17 cellular contexts compared by ENCODE assay signal in genomic region chr3:47455806-47456452, GRCh38. TPM values are rescaled to one million over a fixed set of nuclear protein-coding genes. Genes with fewer than 3 reads are reported as not detected.
DNase-seq lines count a peak whose midpoint lies in the region; ATAC-seq and TF ChIP-seq lines count a peak whose summit lies in the region.
"Had no signal": no experiment of that assay in that cellular context is flagged by ENCODE, and none has a peak within 500 bp of the region (broad histone marks: within the 10 kb centered on the region; RNA-seq: fewer than 3 reads in every experiment).

No MANE protein-coding gene starts in this region.

- POLR2A ChIA-PET in IMR-90 (lab: Charles Lee; ENCODE audit: unreplicated experiment) = no interaction called here

- H3K9me3 ChIP-seq in IMR-90 (ENCODE audit: control insufficient read depth, insufficient read depth, low read length) = no peaks in the 10 kb centered on the region
- no peaks in the 10 kb centered on the region for H3K9me3 ChIP-seq in right lobe of liver
- H3K9me3 ChIP-seq: adrenal gland, right atrium auricular region, thyroid gland had no signal

- H4K20me1 ChIP-seq in IMR-90 (ENCODE audit: insufficient read depth, low read length) = peaks cover 14% of the 10 kb centered on the region

- H3K4me3 ChIP-seq in AG10803 (ENCODE audit: low read length) = no peak overlapping the region
- no peak overlapping the region for H3K4me3 ChIP-seq in IMR-90 (ENCODE audit: insufficient read depth, low read depth, low read length)
- H3K4me3 ChIP-seq in right lobe of liver = no peak overlapping the region
- H3K4me3 ChIP-seq: adrenal gland, heart left ventricle, right atrium auricular region, thyroid gland had no signal

- no CpG with 5 or more reads among the region's 3 CpGs for WGBS in IMR-90 (ENCODE audit: extremely low coverage in 2 of 2, insufficient read length in 1 of 2), 2 experiments
- WGBS in right lobe of liver (ENCODE audit: insufficient coverage, low coverage, low lambda C conversion rate, missing lambda C conversion rate) = 68% methylated on average over 3 of the region's 3 CpGs

- peaks cover 19 to 40% of the 10 kb centered on the region in 2 donors for H3K4me1 Mint-ChIP-seq in effector memory CD8-positive, alpha-beta T cell (ENCODE audit: low read depth in 2 of 2)

- TF ChIP-seq CTCF in AG10803 (conservative IDR thresholded peaks at IDR 0.05; ENCODE audit: low read length) = no peak
- no peak for TF ChIP-seq CTCF in IMR-90 (conservative IDR thresholded peaks at IDR 0.05; ENCODE audit: low read depth, low read length)
- TF ChIP-seq CTCF in right lobe of liver (IDR thresholded peaks at IDR 0.05) = no peak

- in situ Hi-C loops in IMR-90 (cut with MboI; ENCODE audit: low sequenced_read_pairs) = no loop called here

- dilution Hi-C loops in IMR-90 (cut with HindIII; ENCODE audit: low sequenced_read_pairs, unreplicated experiment) = no loop called here

- H2BK15ac ChIP-seq in IMR-90 (ENCODE audit: low read depth, low read length) = no peak overlapping the region

- H3K79me1 ChIP-seq in IMR-90 (ENCODE audit: low read depth in 1 of 2, low read length in 2 of 2) = peaks cover 15 to 46% of the 10 kb centered on the region in 2 experiments

- no peak overlapping the region for H2BK120ac ChIP-seq in IMR-90 (ENCODE audit: low read depth, low read length)

- 0 out of 2 replicates have a peak, but pooled peaks cover 2% of the 10 kb centered on the region for H3K9me1 ChIP-seq in IMR-90 (ENCODE audit: insufficient read depth, low read length)

- H3K9me3 Mint-ChIP-seq in effector memory CD8-positive, alpha-beta T cell = peaks cover 0 to 7% of the 10 kb centered on the region in 2 donors

- H3K27me3 ChIP-seq in IMR-90 (ENCODE audit: control insufficient read depth, insufficient read depth, low read length) (no peaks in the 10 kb centered on the region), right lobe of liver (no peaks in the 10 kb centered on the region)
- H3K27me3 ChIP-seq: adrenal gland, heart left ventricle, right atrium auricular region, thyroid gland had no signal

- no TSS peak for BruUV-seq in IMR-90 (replicated peaks; lab: Mats Ljungman, UMichigan)

- DNase-seq in AG10803 (ENCODE audit: low read depth) = peak; percentile 31
- no peak for DNase-seq in IMR-90
- DNase-seq in effector memory CD8-positive, alpha-beta T cell = no peak
- DNase-seq in right lobe of liver = peak in 1 of 3 donors; percentile 21
- DNase-seq in NCI-H748 (lab: John Stamatoyannopoulos, UW; ENCODE audit: unreplicated experiment) = no peak
- DNase-seq: activated CD4-positive, alpha-beta T cell treated with anti-CD3 and anti-CD28 coated beads for 48 hours; caudate nucleus; heart left ventricle; NCI-H2227 treated with DMSO at 0.1 percent for 48 hours; RPMI8226; stimulated activated CD4-positive, alpha-beta T cell treated with anti-CD3 and anti-CD28 coated beads, Interleukin-15, amount 100 ng/mL, for 24 hours; thyroid gland had no signal

- ATAC-seq in IMR-90 (ENCODE audit: low read depth) (peak; percentile 32), right lobe of liver (peak in 3 of 4 donors; percentile 20 to 38 (median 32)), HG02884 (IDR thresholded peaks at IDR 0.05; ENCODE audit: unreplicated experiment) (no peak), GM21528 (IDR thresholded peaks at IDR 0.05; ENCODE audit: low FRiP score, unreplicated experiment) (no peak), HG03108 (IDR thresholded peaks at IDR 0.05; ENCODE audit: unreplicated experiment) (no peak)
- ATAC-seq in effector memory CD8-positive, alpha-beta T cell (replicated peaks) = no peak
- ATAC-seq: heart left ventricle had no signal

- no peak overlapping the region for H3K14ac ChIP-seq in IMR-90 (replicated peaks; ENCODE audit: low read depth, low read length)

- no peak overlapping the region for H3K56ac ChIP-seq in IMR-90 (ENCODE audit: extremely low read depth, insufficient read depth, low read length)

- peak overlapping the region; percentile 6 to 51 for H3K27ac Mint-ChIP-seq in effector memory CD8-positive, alpha-beta T cell

- no peak for TF ChIP-seq RAD21 in IMR-90 (IDR thresholded peaks at IDR 0.05; ENCODE audit: low read length)

- H3K27ac ChIP-seq in IMR-90 (ENCODE audit: insufficient read depth, low read length) = peak overlapping the region; percentile 17; the same call in 1 of the 2 replicates
- H3K27ac ChIP-seq in right lobe of liver = peak overlapping the region in 1 of 3 donors; percentile 26
- H3K27ac ChIP-seq: heart left ventricle, right atrium auricular region had no signal

- H3K27me3 Mint-ChIP-seq in effector memory CD8-positive, alpha-beta T cell = no peaks in the 10 kb centered on the region

- no peaks in the 10 kb centered on the region for H3K36me3 ChIP-seq in IMR-90 (ENCODE audit: control insufficient read depth, insufficient read depth, low read length)
- H3K36me3 ChIP-seq in right lobe of liver = no peaks in the 10 kb centered on the region
- H3K36me3 ChIP-seq: adrenal gland, heart left ventricle, right atrium auricular region, thyroid gland had no signal

- no peak for TF ChIP-seq POLR2A in IMR-90 (IDR thresholded peaks at IDR 0.05; ENCODE audit: low read depth, low read length)
- no peak for TF ChIP-seq POLR2A in right lobe of liver (IDR thresholded peaks at IDR 0.05)

- H4K8ac ChIP-seq in IMR-90 (ENCODE audit: low read depth in 2 of 2, low read length in 2 of 2) = no peak overlapping the region

- no peak overlapping the region for H3K4me3 Mint-ChIP-seq in effector memory CD8-positive, alpha-beta T cell

- peak overlapping the region; percentile 41; the same call in 1 of the 2 replicates for H3K18ac ChIP-seq in IMR-90 (ENCODE audit: low read depth, low read length)

- intact Hi-C loops in IMR-90 (cut with micrococcal nuclease) = no loop called here
- intact Hi-C loops in right lobe of liver (cut with DNase I) = no loop called here

- no peak overlapping the region for H2AK9ac ChIP-seq in IMR-90 (replicated peaks; ENCODE audit: low read depth, low read length, poor library complexity)

- H3K23ac ChIP-seq in IMR-90 (ENCODE audit: low read depth, low read length) = no peak overlapping the region

- H2AFZ ChIP-seq in IMR-90 (replicated peaks; ENCODE audit: low read length, poor library complexity) = no peak overlapping the region

- H2BK20ac ChIP-seq in IMR-90 (ENCODE audit: low read depth, low read length) = no peak overlapping the region

- no peak overlapping the region for H3K4ac ChIP-seq in IMR-90 (ENCODE audit: low read depth, low read length)

- H2BK5ac ChIP-seq in IMR-90 (ENCODE audit: low read depth, low read length, poor library complexity, severe bottlenecking) = no peak overlapping the region

- CTCF ChIA-PET in IMR-90 (lab: Yijun Ruan, JAX) = no interaction called here

- no peak overlapping the region for H4K5ac ChIP-seq in IMR-90 (ENCODE audit: low read depth, low read length)

- H3K4me2 ChIP-seq in IMR-90 (ENCODE audit: low read depth, low read length) = peak overlapping the region; percentile 62

- H3K9ac ChIP-seq in IMR-90 (ENCODE audit: low read depth, low read length) = no peak overlapping the region

- H3K36me3 Mint-ChIP-seq in effector memory CD8-positive, alpha-beta T cell (ENCODE audit: insufficient read depth) = peaks cover 5% of the 10 kb centered on the region

- H4K91ac ChIP-seq in IMR-90 (ENCODE audit: insufficient read depth, low read depth, low read length) = no peak overlapping the region

- no peak overlapping the region for H2AK5ac ChIP-seq in IMR-90 (ENCODE audit: low read depth, low read length)

- H3K4me1 ChIP-seq in IMR-90 (ENCODE audit: control insufficient read depth, insufficient read depth, low read length) (peaks cover 8% of the 10 kb centered on the region), right lobe of liver (peaks cover 0 to 39% (median 11%) of the 10 kb centered on the region in 4 donors)
- H3K4me1 ChIP-seq: right atrium auricular region had no signal

TF ChIP-seq in IMR-90, 13 proteins besides CTCF, POLR2A, EP300 and RAD21:
- TF ChIP-seq CEBPB (IDR thresholded peaks at IDR 0.05; ENCODE audit: low read depth, low read length) (peak; percentile 98), MAZ (IDR thresholded peaks at IDR 0.05; ENCODE audit: borderline replicate concordance, low read depth, low read length) (no peak)

RNA-seq across cellular contexts. Expression of gene SCAP, which starts 19.8 kb away (rescaled TPM):
- total RNA-seq in IMR-90 (2012; rRNA removed) (30.8 and 34.6 TPM in 2 replicates), right lobe of liver (10 to 100 TPM; 48.8 to 85.1 (median 78.9) TPM)
- polyA plus RNA-seq in IMR-90 (2012; rRNA removed) = 25.3 and 27.8 TPM in 2 replicates
- 18.6 and 28.9 TPM in 2 replicates for polyA plus RNA-seq in IMR-90 (2012; cell fraction: cytosol; rRNA removed)
- polyA plus RNA-seq in IMR-90 (2012; cell fraction: nucleus; rRNA removed; ENCODE audit: low replicate concordance) = 44.0 and 90.8 TPM in 2 replicates

RNA-seq across cellular contexts. Expression of gene ELP6, which starts 57.6 kb away (rescaled TPM):
- total RNA-seq in IMR-90 (2012; rRNA removed) (26.1 and 31.4 TPM in 2 replicates), right lobe of liver (10 to 100 TPM; 10.1 to 18.1 (median 13.9) TPM)
- polyA plus RNA-seq in IMR-90 (2012; rRNA removed) = 44.9 and 49.4 TPM in 2 replicates
- polyA plus RNA-seq in IMR-90 (2012; cell fraction: cytosol; rRNA removed) = 53.8 and 59.8 TPM in 2 replicates
- polyA plus RNA-seq in IMR-90 (2012; cell fraction: nucleus; rRNA removed; ENCODE audit: low replicate concordance) = 38.9 and 42.4 TPM in 2 replicates

Comparison
In these comparisons a context has a peak if more than half of its experiments do, and no peak if none do; other contexts are left out.
1. ATAC-seq: peak in IMR-90 (single experiment) and right lobe of liver (3 of 4); none in effector memory CD8-positive, alpha-beta T cell (single experiment), HG02884 (single experiment), GM21528 (single experiment) and HG03108 (single experiment).